Comparison of ENCODE assay signal across 11 cellular contexts in genomic region chr7:7848245-7848644, GRCh38.
DNase-seq lines count a peak whose midpoint lies in the region; ATAC-seq lines count a peak whose summit lies in the region.
"Had no signal": no experiment of that assay in that cellular context is flagged by ENCODE, and none has a peak within 500 bp of the region (broad histone marks: within the 10 kb centered on the region; RNA-seq: fewer than 3 reads in every experiment).

No MANE protein-coding gene starts in this region.

- no peak overlapping the region for H2AFZ ChIP-seq in neuronal stem cell (ENCODE audit: low read length)

- H3K4me1 ChIP-seq in neuronal stem cell (ENCODE audit: control insufficient read depth in 2 of 2, insufficient read depth in 1 of 2, low read depth in 1 of 2, low read length in 2 of 2): no peaks in the 10 kb centered on the region

- H2AK5ac ChIP-seq in neuronal stem cell (ENCODE audit: low read depth, low read length): no peak overlapping the region

- H4K8ac ChIP-seq in neuronal stem cell (ENCODE audit: low read depth, low read length): no peak overlapping the region

- H2BK120ac ChIP-seq in neuronal stem cell (ENCODE audit: low read depth, low read length): no peak overlapping the region

- ATAC-seq in GM18502 (IDR thresholded peaks at IDR 0.05; ENCODE audit: poor library complexity, unreplicated experiment) (peak; percentile 73), GM19438 (IDR thresholded peaks at IDR 0.05; ENCODE audit: low read depth, unreplicated experiment) (peak; percentile 94), HG03097 (IDR thresholded peaks at IDR 0.05; ENCODE audit: low FRiP score, unreplicated experiment) (peak; percentile 87)
- ATAC-seq in activated naive CD8-positive, alpha-beta T cell treated with anti-CD3 and anti-CD28 coated beads, Interleukin-2, amount 10 ng/mL, durations not matched to agents 7 days and 5 days (ENCODE audit: low read depth): peak; percentile 61

- H3K14ac ChIP-seq in neuronal stem cell (ENCODE audit: low read length): no peak overlapping the region

- H2BK15ac ChIP-seq in neuronal stem cell (ENCODE audit: low read length): no peak overlapping the region

- no peak overlapping the region for H2BK5ac ChIP-seq in neuronal stem cell (ENCODE audit: low read length)

- no peak overlapping the region for H3K4me3 ChIP-seq in neuronal stem cell (ENCODE audit: low read length in 2 of 2)

- H3K4me2 ChIP-seq in neuronal stem cell (ENCODE audit: insufficient read depth, low read length, poor library complexity, severe bottlenecking): no peak overlapping the region

- no peak overlapping the region for H4K91ac ChIP-seq in neuronal stem cell (ENCODE audit: low read depth, low read length, poor library complexity)

- no peak for DNase-seq in activated naive CD8-positive, alpha-beta T cell treated with anti-CD3 and anti-CD28 coated beads, Interleukin-2, amount 10 ng/mL, durations not matched to agents 7 days and 5 days
- DNase-seq in neuronal stem cell (ENCODE audit: low spot score) (no peak), kidney glomerular epithelial cell (lab: John Stamatoyannopoulos, UW) (no peak), NCI-H2107 treated with DMSO at 0.1 percent for 48 hours (lab: John Stamatoyannopoulos, UW; ENCODE audit: unreplicated experiment) (no peak), hypothalamus (lab: John Stamatoyannopoulos, UW) (no peak)
- DNase-seq: dermis blood vessel endothelial cell, NCI-H1048, NCI-H446 treated with DMSO at 0.1 percent for 48 hours had no signal

- no peaks in the 10 kb centered on the region for H3K27me3 ChIP-seq in neuronal stem cell (ENCODE audit: control insufficient read depth in 3 of 3, insufficient read depth in 3 of 3, low read depth in 1 of 3, low read length in 3 of 3)

- H3K18ac ChIP-seq in neuronal stem cell (ENCODE audit: low read length): no peak overlapping the region

- peaks cover 16% of the 10 kb centered on the region for H3K36me3 Mint-ChIP-seq in activated naive CD8-positive, alpha-beta T cell treated with anti-CD3 and anti-CD28 coated beads, Interleukin-2, amount 10 ng/mL, durations not matched to agents 7 days and 5 days

- peaks cover 0 to 5% of the 10 kb centered on the region in 2 donors for H3K9me3 ChIP-seq in neuronal stem cell (replicated peaks in 1 of 2; ENCODE audit: control insufficient read depth in 2 of 2, insufficient read depth in 1 of 2, low read depth in 1 of 2, low read length in 2 of 2)

- H2BK12ac ChIP-seq in neuronal stem cell (ENCODE audit: low read length): no peak overlapping the region

- no peaks in the 10 kb centered on the region for H3K36me3 ChIP-seq in neuronal stem cell (replicated peaks in 1 of 2; ENCODE audit: control insufficient read depth in 2 of 2, insufficient read depth in 2 of 2, low read length in 2 of 2)

- peaks cover 21% of the 10 kb centered on the region for H3K4me1 Mint-ChIP-seq in activated naive CD8-positive, alpha-beta T cell treated with anti-CD3 and anti-CD28 coated beads, Interleukin-2, amount 10 ng/mL, durations not matched to agents 7 days and 5 days

- H3K27ac ChIP-seq in neuronal stem cell (replicated peaks; ENCODE audit: low read length): no peak overlapping the region

- peaks cover 8% of the 10 kb centered on the region for H3K9me3 Mint-ChIP-seq in activated naive CD8-positive, alpha-beta T cell treated with anti-CD3 and anti-CD28 coated beads, Interleukin-2, amount 10 ng/mL, durations not matched to agents 7 days and 5 days

- no peak overlapping the region for H3K23ac ChIP-seq in neuronal stem cell (ENCODE audit: low read depth, low read length, poor library complexity)

- H3K27ac Mint-ChIP-seq in activated naive CD8-positive, alpha-beta T cell treated with anti-CD3 and anti-CD28 coated beads, Interleukin-2, amount 10 ng/mL, durations not matched to agents 7 days and 5 days: peak overlapping the region; percentile 73

- H3K27me3 Mint-ChIP-seq in activated naive CD8-positive, alpha-beta T cell treated with anti-CD3 and anti-CD28 coated beads, Interleukin-2, amount 10 ng/mL, durations not matched to agents 7 days and 5 days: no peaks in the 10 kb centered on the region

- no peak overlapping the region for H3K9ac ChIP-seq in neuronal stem cell (ENCODE audit: low read depth, low read length, poor library complexity)

- WGBS in neuronal stem cell (ENCODE audit: extremely low coverage in 2 of 2, insufficient read length in 2 of 2, insufficient replicate concordance in 1 of 2), 2 donors: no CpG with 5 or more reads among the region's 2 CpGs

- POLR2A ChIA-PET in activated naive CD8-positive, alpha-beta T cell treated with anti-CD3 and anti-CD28 coated beads, Interleukin-2, amount 10 ng/mL, durations not matched to agents 7 days and 5 days (lab: Charles Lee): no interaction called here

- peak overlapping the region; percentile 68 for H3K4me3 Mint-ChIP-seq in activated naive CD8-positive, alpha-beta T cell treated with anti-CD3 and anti-CD28 coated beads, Interleukin-2, amount 10 ng/mL, durations not matched to agents 7 days and 5 days

- H3K4ac ChIP-seq in neuronal stem cell (ENCODE audit: low read length): no peak overlapping the region

- no peaks in the 10 kb centered on the region for H3K79me1 ChIP-seq in neuronal stem cell (ENCODE audit: low read depth, low read length)
